Comparison of ENCODE assay signal across 22 cellular contexts in genomic region chr9:131304676-131305366, GRCh38. TPM values are rescaled to one million over a fixed set of nuclear protein-coding genes. Genes with fewer than 3 reads are reported as not detected.
DNase-seq lines count a peak whose midpoint lies in the region; FAIRE-seq and TF ChIP-seq lines count a peak whose summit lies in the region.
"Had no signal": no experiment of that assay in that cellular context is flagged by ENCODE, and none has a peak within 500 bp of the region (broad histone marks: within the 10 kb centered on the region; RNA-seq: fewer than 3 reads in every experiment).

No MANE protein-coding gene starts in this region.

- H3K23me2 ChIP-seq in H9 (ENCODE audit: insufficient read length, low read depth, low read length, poor library complexity, severe bottlenecking), result no peaks in the 10 kb centered on the region

- H3K27ac Mint-ChIP-seq in Caco-2 (ENCODE audit: unreplicated experiment) (peak overlapping the region; percentile 57), H9 (peak overlapping the region in 2 of 3 experiments; percentile 35 to 86; a peak in 4 of 7 replicates), astrocyte (ENCODE audit: unreplicated experiment) (peak overlapping the region; percentile 88), neural progenitor cell (peak overlapping the region; percentile 50)
- H3K27ac Mint-ChIP-seq: activated naive CD8-positive, alpha-beta T cell treated with anti-CD3 and anti-CD28 coated beads, Interleukin-2, amount 10 ng/mL, durations not matched to agents 7 days and 5 days had no signal

- no peaks in the 10 kb centered on the region for H3K36me3 Mint-ChIP-seq in Caco-2 (ENCODE audit: insufficient read depth, unreplicated experiment)
- H3K36me3 Mint-ChIP-seq in H9 (ENCODE audit: insufficient read depth in 1 of 3, low read depth in 3 of 3), result peaks cover 0 to 4% (median 0%) of the 10 kb centered on the region in 3 experiments; a peak in 2 of 7 replicates
- peaks cover 5% of the 10 kb centered on the region for H3K36me3 Mint-ChIP-seq in astrocyte (ENCODE audit: low read depth, unreplicated experiment)
- peaks cover 1% of the 10 kb centered on the region for H3K36me3 Mint-ChIP-seq in neural progenitor cell
- H3K36me3 Mint-ChIP-seq: activated naive CD8-positive, alpha-beta T cell treated with anti-CD3 and anti-CD28 coated beads, Interleukin-2, amount 10 ng/mL, durations not matched to agents 7 days and 5 days; immature natural killer cell; stimulated activated naive B cell treated with anti-CD40 and anti-IgM and Interleukin-4, amounts not matched to agents 10 μg/mL and 1 μg/mL and 100 μg/mL, for 72 hours had no signal

- H2BK5ac ChIP-seq in H9 (ENCODE audit: insufficient read length, low read length), result no peak overlapping the region

- H3K9ac ChIP-seq in H9 (ENCODE audit: extremely low read depth, insufficient read length, low read length) (no peak overlapping the region), astrocyte (ENCODE audit: low read length) (no peak overlapping the region), neural progenitor cell (no peak overlapping the region)

- no peak overlapping the region for H3K4ac ChIP-seq in H9 (ENCODE audit: low read depth, low read length)

- no peak overlapping the region for H3K4me3 ChIP-seq in Caco-2 (ENCODE audit: low read depth, low read length)
- H3K4me3 ChIP-seq in astrocyte (ENCODE audit: insufficient read depth, low read depth, low read length), result no peak overlapping the region
- no peak overlapping the region for H3K4me3 ChIP-seq in neural progenitor cell
- H3K4me3 ChIP-seq: skin epidermis, uterus had no signal

- H2BK12ac ChIP-seq in H9 (ENCODE audit: insufficient read length, low read depth, low read length), result no peak overlapping the region

- WGBS in H9 (ENCODE audit: extremely low coverage, insufficient read length, low lambda C conversion rate), result no CpG with 5 or more reads among the region's 19 CpGs

- no peak overlapping the region for H3K23ac ChIP-seq in H9 (ENCODE audit: insufficient read length, low read depth, low read length)

- H3K79me2 ChIP-seq in H9 (ENCODE audit: insufficient read depth, low read length) (no peaks in the 10 kb centered on the region), astrocyte (ENCODE audit: insufficient read depth, low read length) (no peaks in the 10 kb centered on the region), neural progenitor cell (ENCODE audit: low read depth) (no peaks in the 10 kb centered on the region)

- no peak overlapping the region for H2AFZ ChIP-seq in H9 (ENCODE audit: low read length)
- no peak overlapping the region for H2AFZ ChIP-seq in astrocyte (ENCODE audit: low read depth, low read length)
- no peak overlapping the region for H2AFZ ChIP-seq in neural progenitor cell (replicated peaks)

- H3T11ph ChIP-seq in H9 (ENCODE audit: low read length), result no peak overlapping the region

- POLR2A ChIA-PET in Caco-2 (lab: Charles Lee), result no interaction called here

- no peak overlapping the region for H3K18ac ChIP-seq in H9 (ENCODE audit: insufficient read length, low read depth, low read length)

- no peak overlapping the region for H3K4me2 ChIP-seq in H9 (ENCODE audit: insufficient read depth, insufficient read length, low read length)
- peak overlapping the region; percentile 10 for H3K4me2 ChIP-seq in astrocyte (ENCODE audit: low read length)
- H3K4me2 ChIP-seq in neural progenitor cell, result no peak overlapping the region

- no peak overlapping the region for H4K5ac ChIP-seq in H9 (ENCODE audit: insufficient read length, low read depth, low read length)

- H3F3A ChIP-seq in neural progenitor cell (ENCODE audit: low read depth), result no peaks in the 10 kb centered on the region

- no peak for FAIRE-seq in astrocyte (lab: Jason Lieb, UNC)
- FAIRE-seq: GM12892, HTR-8/SVneo had no signal

- H3K27me3 ChIP-seq in Caco-2 (replicated peaks; ENCODE audit: control insufficient read depth, insufficient read depth, low read length) (no peaks in the 10 kb centered on the region), H9 (ENCODE audit: insufficient read depth, low read length) (no peaks in the 10 kb centered on the region), astrocyte (ENCODE audit: insufficient read depth, low read length) (no peaks in the 10 kb centered on the region), neural progenitor cell (no peaks in the 10 kb centered on the region)
- H3K27me3 ChIP-seq: BE2C, uterus had no signal

- no peak overlapping the region for H2BK15ac ChIP-seq in H9 (ENCODE audit: low read depth, low read length)

- H3K4me3 Mint-ChIP-seq in Caco-2 (ENCODE audit: unreplicated experiment) (no peak overlapping the region), H9 (no peak overlapping the region), astrocyte (ENCODE audit: unreplicated experiment) (no peak overlapping the region), neural progenitor cell (no peak overlapping the region)
- H3K4me3 Mint-ChIP-seq: activated naive CD8-positive, alpha-beta T cell treated with anti-CD3 and anti-CD28 coated beads, Interleukin-2, amount 10 ng/mL, durations not matched to agents 7 days and 5 days; immature natural killer cell; stimulated activated naive B cell treated with anti-CD40 and anti-IgM and Interleukin-4, amounts not matched to agents 10 μg/mL and 1 μg/mL and 100 μg/mL, for 72 hours had no signal

- DNase-seq in Caco-2, result no peak
- DNase-seq in H9, result no peak
- DNase-seq in astrocyte (ENCODE audit: low read depth), result peak; percentile 28
- no peak for DNase-seq in neural progenitor cell (ENCODE audit: low spot score)
- DNase-seq in ACHN, result no peak
- no peak for DNase-seq in activated CD4-positive, alpha-beta T cell treated with anti-CD3 and anti-CD28 coated beads for 1 hour
- no peak for DNase-seq in stimulated activated naive CD4-positive, alpha-beta T cell treated with Interleukin-2 at 50 U/mL for 16 hours (lab: John Stamatoyannopoulos, UW)
- no peak for DNase-seq in HK-2 (ENCODE audit: unreplicated experiment)
- DNase-seq: activated CD4-positive, alpha-beta T cell treated with anti-CD3 and anti-CD28 coated beads for 48 hours; activated naive CD8-positive, alpha-beta T cell treated with anti-CD3 and anti-CD28 coated beads, Interleukin-2, amount 10 ng/mL, durations not matched to agents 7 days and 5 days; BE2C; cerebellar nuclear complex; immature natural killer cell; MM.1S; NCI-H2081 treated with DMSO at 0.1 percent for 48 hours; NCI-H774; stimulated activated naive B cell treated with anti-CD40 and anti-IgM and Interleukin-4, amounts not matched to agents 10 μg/mL and 1 μg/mL and 100 μg/mL, for 72 hours; T-helper 9 cell; uterus had no signal

- H2BK120ac ChIP-seq in H9 (ENCODE audit: low read depth, low read length, poor library complexity, severe bottlenecking), result no peak overlapping the region

- CTCF ChIA-PET in Caco-2 (lab: Charles Lee), result interaction anchor here (0.6 kb wide), 1 partner anchor 194 kb away, joined by 3 read pairs; no protein-coding TSS in a partner anchor

- H4K8ac ChIP-seq in H9 (replicated peaks; ENCODE audit: insufficient read length, low read depth, low read length), result no peak overlapping the region

- BruUV-seq in Caco-2 (replicated peaks; lab: Mats Ljungman, UMichigan), result no TSS peak

- TF ChIP-seq CTCF in Caco-2 (IDR thresholded peaks at IDR 0.05; ENCODE audit: insufficient read depth in 1 of 2, low read depth in 1 of 2, low read length in 1 of 2, severe bottlenecking in 1 of 2, unreplicated experiment in 1 of 2), result no peak
- TF ChIP-seq CTCF in H9 (conservative IDR thresholded peaks at IDR 0.05), result no peak
- no peak for TF ChIP-seq CTCF in astrocyte (IDR thresholded peaks at IDR 0.05; ENCODE audit: insufficient read depth, low read depth, low read length)
- no peak for TF ChIP-seq CTCF in neural progenitor cell (IDR thresholded peaks at IDR 0.05)

- no peak overlapping the region for H2BK20ac ChIP-seq in H9 (ENCODE audit: low read depth, low read length, poor library complexity, severe bottlenecking)

- no peaks in the 10 kb centered on the region for H3K79me1 ChIP-seq in H9 (ENCODE audit: insufficient read depth, low read depth, low read length, poor library complexity, severe bottlenecking)

- H3K4me1 Mint-ChIP-seq in Caco-2 (ENCODE audit: low read depth, unreplicated experiment), result peaks cover 7% of the 10 kb centered on the region
- peaks cover 10 to 22% of the 10 kb centered on the region in 2 experiments; a peak in 3 of 4 replicates for H3K4me1 Mint-ChIP-seq in H9
- peaks cover 8% of the 10 kb centered on the region for H3K4me1 Mint-ChIP-seq in astrocyte (ENCODE audit: low read depth, unreplicated experiment)
- peaks cover 12% of the 10 kb centered on the region for H3K4me1 Mint-ChIP-seq in neural progenitor cell
- H3K4me1 Mint-ChIP-seq: immature natural killer cell had no signal

- H4K91ac ChIP-seq in H9 (ENCODE audit: insufficient read length, low read depth, low read length), result no peak overlapping the region

- H3K9me3 Mint-ChIP-seq in Caco-2 (ENCODE audit: unreplicated experiment) (no peaks in the 10 kb centered on the region), H9 (no peaks in the 10 kb centered on the region; a peak in 1 of 5 replicates), astrocyte (ENCODE audit: unreplicated experiment) (no peaks in the 10 kb centered on the region), neural progenitor cell (no peaks in the 10 kb centered on the region)
- H3K9me3 Mint-ChIP-seq: activated naive CD8-positive, alpha-beta T cell treated with anti-CD3 and anti-CD28 coated beads, Interleukin-2, amount 10 ng/mL, durations not matched to agents 7 days and 5 days; immature natural killer cell; stimulated activated naive B cell treated with anti-CD40 and anti-IgM and Interleukin-4, amounts not matched to agents 10 μg/mL and 1 μg/mL and 100 μg/mL, for 72 hours had no signal

- H3K9me3 ChIP-seq in Caco-2 (no peaks in the 10 kb centered on the region), H9 (ENCODE audit: control insufficient read depth, low read depth, low read length) (no peaks in the 10 kb centered on the region), astrocyte (ENCODE audit: insufficient read depth, low read depth, low read length) (no peaks in the 10 kb centered on the region), neural progenitor cell (ENCODE audit: low read depth) (no peaks in the 10 kb centered on the region)
- H3K9me3 ChIP-seq: BE2C, uterus had no signal

- in situ Hi-C loops in ACHN (cut with HindIII; ENCODE audit: low pct_ligation_motif_present, low pct_unique_long_range_greater_than_20kb, low sequenced_read_pairs), result no loop called here

- H3K27me3 Mint-ChIP-seq in Caco-2 (ENCODE audit: insufficient read depth, unreplicated experiment) (no peaks in the 10 kb centered on the region), H9 (ENCODE audit: low read depth) (no peaks in the 10 kb centered on the region), astrocyte (ENCODE audit: low read depth, unreplicated experiment) (peaks cover 2% of the 10 kb centered on the region), neural progenitor cell (ENCODE audit: insufficient read depth, low read depth) (peaks cover 11% of the 10 kb centered on the region)

- no peak overlapping the region for H3K56ac ChIP-seq in H9 (ENCODE audit: insufficient read length, low read depth, low read length)

- H3K36me3 ChIP-seq in Caco-2 (ENCODE audit: control insufficient read depth, insufficient read depth, low read length), result no peaks in the 10 kb centered on the region
- no peaks in the 10 kb centered on the region for H3K36me3 ChIP-seq in astrocyte (ENCODE audit: insufficient read depth, low read length)
- no peaks in the 10 kb centered on the region for H3K36me3 ChIP-seq in neural progenitor cell
- H3K36me3 ChIP-seq: BE2C, uterus had no signal

- H4K20me1 ChIP-seq in H9 (ENCODE audit: control insufficient read depth, insufficient read depth, insufficient read length) (no peaks in the 10 kb centered on the region), astrocyte (ENCODE audit: insufficient read depth, low read length) (no peaks in the 10 kb centered on the region), neural progenitor cell (ENCODE audit: low read depth) (no peaks in the 10 kb centered on the region)

- intact Hi-C loops in Caco-2 (cut with micrococcal nuclease; ENCODE audit: unreplicated experiment), result no loop called here

- H2AK5ac ChIP-seq in H9 (ENCODE audit: insufficient read length, low read length), result no peak overlapping the region

- H3K27ac ChIP-seq in H9 (ENCODE audit: insufficient read length, low read depth, low read length) (no peak overlapping the region), astrocyte (ENCODE audit: low read depth, low read length) (no peak overlapping the region), neural progenitor cell (no peak overlapping the region)
- H3K27ac ChIP-seq: skin epidermis, uterus had no signal

- no peak overlapping the region for H3K14ac ChIP-seq in H9 (ENCODE audit: insufficient read depth, low read length)

- H3K4me1 ChIP-seq in Caco-2 (0 out of 2 replicates have a peak, but pooled peaks cover 7% of the 10 kb centered on the region), H9 (ENCODE audit: insufficient read depth, low read length) (no peaks in the 10 kb centered on the region), astrocyte (ENCODE audit: insufficient read depth, low read length) (peaks cover 4% of the 10 kb centered on the region), neural progenitor cell (no peaks in the 10 kb centered on the region)
- H3K4me1 ChIP-seq: BE2C, uterus had no signal

RNA-seq across cellular contexts. Expression of gene PLPP7, which starts 15.3 kb away (rescaled TPM):
- total RNA-seq in Caco-2 (2022) (0.11 TPM in 1 of 2 replicates, not detected in the other), H9 (2021) (1.9 and 2.4 TPM in 2 replicates), astrocyte (0.20 and 0.65 TPM in 2 replicates), neural progenitor cell (ENCODE audit: low replicate concordance) (5.4 and 11.5 TPM in 2 replicates)

RNA-seq across cellular contexts. Expression of gene FAM78A, which starts 28.5 kb away (rescaled TPM):
- total RNA-seq in Caco-2 (2022) (0.70 and 0.88 TPM in 2 replicates), H9 (2021) (1.9 and 2.1 TPM in 2 replicates), astrocyte (0.73 and 1.1 TPM in 2 replicates), neural progenitor cell (ENCODE audit: low replicate concordance) (0.32 and 1.5 TPM in 2 replicates)
